ENCODE assay signal across 1 cellular context in the genomic region with DNA sequence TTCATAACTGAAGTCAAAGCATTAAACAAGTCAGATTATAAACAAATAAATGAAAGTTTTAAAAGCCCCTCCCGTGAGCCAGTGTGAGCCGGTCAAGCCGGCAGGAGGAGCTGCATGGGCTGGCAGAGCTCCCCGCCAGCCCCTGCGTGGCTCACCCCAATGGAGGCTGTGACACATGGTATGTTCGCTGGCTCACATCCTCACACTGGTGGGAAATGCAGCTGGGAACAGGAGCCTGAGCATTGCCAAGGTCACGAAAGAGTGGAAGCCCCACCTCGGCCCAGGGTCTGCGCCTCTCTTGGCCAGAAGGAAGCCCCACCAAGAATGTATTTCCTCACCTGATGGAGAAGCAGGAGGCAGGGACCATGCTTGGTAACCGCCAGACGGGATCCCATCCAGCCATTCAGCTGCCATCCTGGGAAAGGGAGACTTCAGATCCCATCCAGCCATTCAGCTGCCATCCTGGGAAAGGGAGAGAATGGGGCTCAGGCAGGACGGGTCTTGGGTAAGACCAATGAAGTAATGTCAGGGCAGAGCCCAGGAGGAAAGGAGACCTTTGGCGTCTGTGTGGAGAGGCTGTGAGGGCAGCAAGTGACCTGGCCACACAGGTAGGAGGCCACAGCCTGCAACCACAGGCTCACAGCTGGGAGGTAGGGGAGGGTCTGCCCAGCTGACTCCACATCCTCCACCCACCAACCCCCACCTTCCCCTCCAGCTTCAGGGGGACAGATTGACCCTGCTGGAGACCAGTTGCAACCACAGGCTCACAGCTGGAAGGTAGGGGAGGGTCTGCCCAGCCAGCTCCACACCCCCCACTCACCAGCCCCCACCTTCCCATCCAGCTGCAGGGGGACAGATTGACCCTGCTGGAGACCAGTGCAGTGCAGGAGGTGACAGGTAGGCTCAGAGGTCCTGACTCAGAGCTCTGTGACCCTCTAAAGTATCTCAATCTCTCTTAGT.
TF ChIP-seq lines count a peak whose summit lies in the region.

No MANE protein-coding gene starts in this region.

TF ChIP-seq in H1, 55 proteins besides CTCF, POLR2A, EP300 and RAD21:
- TF ChIP-seq SP4 (IDR thresholded peaks at IDR 0.05; ENCODE audit: low read length) (no peak), TEAD4 (IDR thresholded peaks at IDR 0.05; ENCODE audit: low read depth, low read length) (no peak)
